11 cellular contexts compared by ENCODE assay signal in genomic region chr17:14351493-14351892, GRCh38. TPM values are rescaled to one million over a fixed set of nuclear protein-coding genes. Genes with fewer than 3 reads are reported as not detected.
DNase-seq lines count a peak whose midpoint lies in the region; ATAC-seq and TF ChIP-seq lines count a peak whose summit lies in the region.
"Had no signal": no experiment of that assay in that cellular context is flagged by ENCODE, and none has a peak within 500 bp of the region (broad histone marks: within the 10 kb centered on the region; RNA-seq: fewer than 3 reads in every experiment).

No MANE protein-coding gene starts in this region.

- H3K27me3 ChIP-seq in CD4-positive, alpha-beta T cell (ENCODE audit: control insufficient read depth, insufficient read depth, low read length), result no peaks in the 10 kb centered on the region
- H3K27me3 ChIP-seq in A673 (replicated peaks; ENCODE audit: insufficient read depth, low read depth, low read length, poor library complexity), result no peaks in the 10 kb centered on the region

- peak; percentile 32 for ATAC-seq in CD4-positive, alpha-beta T cell (ENCODE audit: poor library complexity)
- ATAC-seq in GM19395 (IDR thresholded peaks at IDR 0.05; ENCODE audit: unreplicated experiment) (peak; percentile 86), HG03159 (IDR thresholded peaks at IDR 0.05; ENCODE audit: unreplicated experiment) (peak; percentile 95)

- peaks cover 39% of the 10 kb centered on the region for H3K36me3 Mint-ChIP-seq in CD4-positive, alpha-beta T cell (ENCODE audit: low read depth)
- peaks cover 4% of the 10 kb centered on the region for H3K36me3 Mint-ChIP-seq in activated naive CD8-positive, alpha-beta T cell

- peak overlapping the region; percentile 45 for H3K27ac Mint-ChIP-seq in CD4-positive, alpha-beta T cell
- peak overlapping the region; percentile 80 for H3K27ac Mint-ChIP-seq in activated naive CD8-positive, alpha-beta T cell

- no TSS peak for BruUV-seq in A673 (replicated peaks; lab: Mats Ljungman, UMichigan)

- H3K4me3 ChIP-seq in A673 (ENCODE audit: low read depth, low read length, poor library complexity, severe bottlenecking), result no peak overlapping the region

- no peaks in the 10 kb centered on the region for H3K9me3 ChIP-seq in CD4-positive, alpha-beta T cell (ENCODE audit: control insufficient read depth, low read length)
- H3K9me3 ChIP-seq in A673 (ENCODE audit: low read depth, low read length, poor library complexity, severe bottlenecking), result no peaks in the 10 kb centered on the region

- H3K27me3 Mint-ChIP-seq in CD4-positive, alpha-beta T cell, result no peaks in the 10 kb centered on the region
- no peaks in the 10 kb centered on the region for H3K27me3 Mint-ChIP-seq in activated naive CD8-positive, alpha-beta T cell

- H3K9me3 Mint-ChIP-seq in CD4-positive, alpha-beta T cell, result no peaks in the 10 kb centered on the region
- no peaks in the 10 kb centered on the region for H3K9me3 Mint-ChIP-seq in activated naive CD8-positive, alpha-beta T cell (ENCODE audit: low read depth)

- no peak overlapping the region for H3K27ac ChIP-seq in CD4-positive, alpha-beta T cell (ENCODE audit: low read depth, low read length)
- no peak overlapping the region for H3K27ac ChIP-seq in A673 (ENCODE audit: low read depth, low read length, poor library complexity, severe bottlenecking)

- CTCF ChIA-PET in CD4-positive, alpha-beta T cell (lab: Charles Lee), result no interaction called here
- CTCF ChIA-PET in A673 (lab: Charles Lee), result no interaction called here

- peaks cover 5% of the 10 kb centered on the region for H3K4me1 Mint-ChIP-seq in CD4-positive, alpha-beta T cell (ENCODE audit: low read depth)
- peaks cover 31% of the 10 kb centered on the region for H3K4me1 Mint-ChIP-seq in activated naive CD8-positive, alpha-beta T cell (ENCODE audit: low read depth)

- TF ChIP-seq CTCF in CD4-positive, alpha-beta T cell (IDR thresholded peaks at IDR 0.05), result no peak
- TF ChIP-seq CTCF in A673 (conservative IDR thresholded peaks at IDR 0.05; ENCODE audit: low read depth, low read length), result no peak

- H3K4me3 Mint-ChIP-seq in CD4-positive, alpha-beta T cell, result no peak overlapping the region
- no peak overlapping the region for H3K4me3 Mint-ChIP-seq in activated naive CD8-positive, alpha-beta T cell

- DNase-seq in CD4-positive, alpha-beta T cell, result no peak
- DNase-seq in NCI-H748 (lab: John Stamatoyannopoulos, UW; ENCODE audit: unreplicated experiment) (no peak), A673 (ENCODE audit: low spot score) (no peak), kidney tubule cell (ENCODE audit: low spot score) (no peak)
- no peak for DNase-seq in activated CD8-positive, alpha-beta memory T cell treated with anti-CD3 and anti-CD28 coated beads for 24 hours
- DNase-seq: activated CD4-positive, alpha-beta T cell treated with anti-CD3 and anti-CD28 coated beads, Interleukin-2, amount 50 U/mL, for 1 hour; NCI-H526 treated with DMSO at 0.1 percent for 48 hours; stimulated activated CD4-positive, alpha-beta T cell treated with anti-CD3 and anti-CD28 coated beads, Interleukin-15, amount 100 ng/mL, for 24 hours had no signal

- H3K4me1 ChIP-seq in A673 (ENCODE audit: insufficient read depth, low read length, poor library complexity, severe bottlenecking), result no peaks in the 10 kb centered on the region

- POLR2A ChIA-PET in CD4-positive, alpha-beta T cell (lab: Charles Lee), result no interaction called here
- POLR2A ChIA-PET in A673 (lab: Charles Lee; ENCODE audit: low non-redundant PET), result no interaction called here

- H3K36me3 ChIP-seq in A673 (ENCODE audit: insufficient read depth, low read length, poor library complexity, severe bottlenecking), result no peaks in the 10 kb centered on the region

- intact Hi-C loops in CD4-positive, alpha-beta T cell (cut with DNase I, micrococcal nuclease), result no loop called here
- intact Hi-C loops in A673 (cut with micrococcal nuclease; ENCODE audit: unreplicated experiment), result no loop called here

RNA-seq across cellular contexts. Expression of gene HS3ST3B1, which starts 50.6 kb away (rescaled TPM):
- 10 to 100 TPM in 1 of 2 experiments, 1 to 10 TPM in 1; 9.3 to 11.5 TPM for total RNA-seq in CD4-positive, alpha-beta T cell
- total RNA-seq in A673 (2021), result not detected in 2 replicates

Comparison
In these comparisons a context has a peak if more than half of its experiments do, and no peak if none do; other contexts are left out.
1. ATAC-seq: peak in every context shown above with its lines; median percentile 95 in HG03159; 86 in GM19395; 32 in CD4-positive, alpha-beta T cell.